Comparison of ENCODE assay signal across 1 cellular context in genomic region chr5:181221792-181222629, GRCh38.
A peak's percentile ranks its signal among the peaks of the same experiment; 100 is the strongest.
TF ChIP-seq lines count a peak whose summit lies in the region.

No MANE protein-coding gene starts in this region.

TF ChIP-seq in K562, 482 proteins besides CTCF, POLR2A, EP300 and RAD21 (continued from another document and continues in another):
- TF ChIP-seq ZBTB40 (IDR thresholded peaks at IDR 0.05) (peak; percentile 89), ZBTB40 (CRISPR knock-in tag; IDR thresholded peaks at IDR 0.05) (no peak), MCM7 (IDR thresholded peaks at IDR 0.05) (0 out of 4 replicates have a peak, but pooled peaks of 1 of the 2 experiments have one; percentile 65), CHD1 (IDR thresholded peaks at IDR 0.05; ENCODE audit: low read length) (no peak), BRF2 (IDR thresholded peaks at IDR 0.05; ENCODE audit: borderline replicate concordance, insufficient read depth, insufficient read length) (no peak), RBM25 (IDR thresholded peaks at IDR 0.05; ENCODE audit: low read depth, low read length, severe bottlenecking) (no peak), E2F4 (CRISPR knock-in tag; IDR thresholded peaks at IDR 0.05; ENCODE audit: low read depth) (no peak), ZNF77 (CRISPR knock-in tag; IDR thresholded peaks at IDR 0.05) (no peak), HNRNPL (IDR thresholded peaks at IDR 0.05; ENCODE audit: low read depth, low read length) (peak; percentile 63), PKNOX1 (IDR thresholded peaks at IDR 0.05) (no peak), HMG20A (CRISPR knock-in tag; conservative IDR thresholded peaks at IDR 0.05) (no peak), HDAC3 (IDR thresholded peaks at IDR 0.05; ENCODE audit: borderline replicate concordance, partially characterized antibody) (peak; percentile 32), CC2D1A (IDR thresholded peaks at IDR 0.05) (no peak; the same call in 1 of the 2 replicates), BRD4 (IDR thresholded peaks at IDR 0.05) (peak; percentile 97), ELK3 (CRISPR knock-in tag; IDR thresholded peaks at IDR 0.05) (no peak), ZNF23 (CRISPR knock-in tag; IDR thresholded peaks at IDR 0.05) (no peak), ZNF449 (CRISPR knock-in tag; IDR thresholded peaks at IDR 0.05) (no peak), ZBTB8A (IDR thresholded peaks at IDR 0.05; ENCODE audit: partially characterized antibody) (peak; percentile 56), TEAD2 (tag; IDR thresholded peaks at IDR 0.05) (no peak), RUNX1 (IDR thresholded peaks at IDR 0.05; ENCODE audit: low read depth) (no peak; the same call in 1 of the 2 replicates), ILK (tag; IDR thresholded peaks at IDR 0.05; ENCODE audit: borderline replicate concordance, low read depth) (no peak), ZEB2 (IDR thresholded peaks at IDR 0.05) (no peak), ZBTB26 (CRISPR knock-in tag; IDR thresholded peaks at IDR 0.05) (no peak), NR1H2 (CRISPR knock-in tag; IDR thresholded peaks at IDR 0.05) (peak; percentile 82; the same call in 1 of the 2 replicates), HES1 (IDR thresholded peaks at IDR 0.05; ENCODE audit: low read depth) (no peak), PHB2 (IDR thresholded peaks at IDR 0.05; ENCODE audit: low read depth) (peak; percentile 58), ZNF232 (CRISPR knock-in tag; IDR thresholded peaks at IDR 0.05) (no peak), HOMEZ (CRISPR knock-in tag; IDR thresholded peaks at IDR 0.05) (no peak), PCBP1 (IDR thresholded peaks at IDR 0.05; ENCODE audit: low read depth, low read length, poor library complexity, severe bottlenecking) (no peak), ZNF165 (CRISPR knock-in tag; IDR thresholded peaks at IDR 0.05; ENCODE audit: borderline replicate concordance) (no peak), ZC3H4 (CRISPR knock-in tag; IDR thresholded peaks at IDR 0.05; ENCODE audit: borderline replicate concordance) (no peak), SMAD3 (CRISPR knock-in tag; conservative IDR thresholded peaks at IDR 0.05) (no peak), ELF2 (CRISPR knock-in tag; IDR thresholded peaks at IDR 0.05) (no peak), ATF2 (CRISPR knock-in tag; IDR thresholded peaks at IDR 0.05) (no peak), IRF2 (CRISPR knock-in tag; IDR thresholded peaks at IDR 0.05) (no peak), FUS (optimal IDR thresholded peaks at IDR 0.05; ENCODE audit: low read depth, low read length) (no peak), MCM3 (IDR thresholded peaks at IDR 0.05) (no peak), ZNF280A (IDR thresholded peaks at IDR 0.05; ENCODE audit: low read depth, partially characterized antibody) (no peak), ZSCAN32 (CRISPR knock-in tag; IDR thresholded peaks at IDR 0.05) (no peak), CBX1 (IDR thresholded peaks at IDR 0.05; ENCODE audit: low read depth) (0 out of 2 replicates have a peak, but pooled peaks have one; percentile 78), BDP1 (IDR thresholded peaks at IDR 0.05; ENCODE audit: insufficient read depth, insufficient read length) (peak; percentile 88)
